In genomic region chr13:85631801-85632200, GRCh38 we compare ENCODE assay signal across 25 cellular contexts.
"Had no signal": no experiment of that assay in that cellular context is flagged by ENCODE, and none has a peak within 500 bp of the region (broad histone marks: within the 10 kb centered on the region; RNA-seq: fewer than 3 reads in every experiment).

No MANE protein-coding gene starts in this region.

- H3K36me3 Mint-ChIP-seq: activated naive CD4-positive, alpha-beta T cell treated with anti-CD3 and anti-CD28 coated beads, Interleukin-2, amount 10 ng/mL, durations not matched to agents 7 days and 5 days; activated naive CD8-positive, alpha-beta T cell treated with anti-CD3 and anti-CD28 coated beads, Interleukin-2, amount 10 ng/mL, durations not matched to agents 7 days and 5 days; memory B cell; neural progenitor cell; stimulated activated effector memory CD8-positive, alpha-beta T cell treated with anti-CD3 and anti-CD28 coated beads, Interleukin-12 subunit alpha, Interleukin-12 subunit beta, amount 100 ng/mL, for 72 hours had no signal

- H3K9ac ChIP-seq: neural progenitor cell had no signal

- H3K4me2 ChIP-seq: neural progenitor cell had no signal

- H3K4me3 Mint-ChIP-seq: activated naive CD4-positive, alpha-beta T cell treated with anti-CD3 and anti-CD28 coated beads, Interleukin-2, amount 10 ng/mL, durations not matched to agents 7 days and 5 days; activated naive CD8-positive, alpha-beta T cell treated with anti-CD3 and anti-CD28 coated beads, Interleukin-2, amount 10 ng/mL, durations not matched to agents 7 days and 5 days; effector memory CD8-positive, alpha-beta T cell; memory B cell; natural killer cell; neural progenitor cell; stimulated activated effector memory CD8-positive, alpha-beta T cell treated with anti-CD3 and anti-CD28 coated beads, Interleukin-12 subunit alpha, Interleukin-12 subunit beta, amount 100 ng/mL, for 72 hours; stimulated activated naive CD8-positive, alpha-beta T cell treated with anti-CD3 and anti-CD28 coated beads, Interleukin-15, Interleukin-2, amounts not matched to agents 100 ng/mL and 50 ng/mL, for 24 hours had no signal

- H3K4me1 ChIP-seq: heart right ventricle, neural progenitor cell, right atrium auricular region had no signal

- H3K9me3 Mint-ChIP-seq: activated naive CD4-positive, alpha-beta T cell treated with anti-CD3 and anti-CD28 coated beads, Interleukin-2, amount 10 ng/mL, durations not matched to agents 7 days and 5 days; activated naive CD8-positive, alpha-beta T cell treated with anti-CD3 and anti-CD28 coated beads, Interleukin-2, amount 10 ng/mL, durations not matched to agents 7 days and 5 days; effector memory CD8-positive, alpha-beta T cell; neural progenitor cell; stimulated activated naive CD8-positive, alpha-beta T cell treated with anti-CD3 and anti-CD28 coated beads, Interleukin-15, Interleukin-2, amounts not matched to agents 100 ng/mL and 50 ng/mL, for 24 hours had no signal

- H3K27me3 ChIP-seq: heart right ventricle, neural progenitor cell, right atrium auricular region had no signal

- FAIRE-seq: astrocyte, endothelial cell of umbilical vein, TTC549, urothelium cell line had no signal

- H3K4me3 ChIP-seq: heart right ventricle, neural progenitor cell, right atrium auricular region, thoracic aorta had no signal

- H3K27me3 Mint-ChIP-seq: activated naive CD4-positive, alpha-beta T cell treated with anti-CD3 and anti-CD28 coated beads, Interleukin-2, amount 10 ng/mL, durations not matched to agents 7 days and 5 days; activated naive CD8-positive, alpha-beta T cell treated with anti-CD3 and anti-CD28 coated beads, Interleukin-2, amount 10 ng/mL, durations not matched to agents 7 days and 5 days; effector memory CD8-positive, alpha-beta T cell; memory B cell; stimulated activated naive CD8-positive, alpha-beta T cell treated with anti-CD3 and anti-CD28 coated beads, Interleukin-15, Interleukin-2, amounts not matched to agents 100 ng/mL and 50 ng/mL, for 24 hours had no signal

- H3K9me3 ChIP-seq: heart right ventricle, right atrium auricular region, thoracic aorta had no signal

- H3K27ac ChIP-seq: heart right ventricle, neural progenitor cell, right atrium auricular region, thoracic aorta, VCaP had no signal

- H3K36me3 ChIP-seq: heart right ventricle, neural progenitor cell, right atrium auricular region, thoracic aorta had no signal

- ATAC-seq: effector memory CD8-positive, alpha-beta T cell; heart right ventricle; natural killer cell; stimulated activated effector memory CD8-positive, alpha-beta T cell treated with anti-CD3 and anti-CD28 coated beads, Interleukin-12 subunit alpha, Interleukin-12 subunit beta, amount 100 ng/mL, for 72 hours had no signal

- DNase-seq: activated CD4-positive, alpha-beta T cell treated with anti-CD3 and anti-CD28 coated beads for 4 hours; activated CD4-positive, alpha-beta T cell treated with anti-CD3 and anti-CD28 coated beads, Interleukin-2, amount 50 U/mL, for 4 hours; activated effector memory CD4-positive, alpha-beta T cell treated with anti-CD3 and anti-CD28 coated beads, Interleukin-2, amount 50 U/mL, for 16 hours; activated naive CD4-positive, alpha-beta T cell treated with anti-CD3 and anti-CD28 coated beads, Interleukin-2, amount 10 ng/mL, durations not matched to agents 7 days and 5 days; activated naive CD8-positive, alpha-beta T cell treated with anti-CD3 and anti-CD28 coated beads, Interleukin-2, amount 10 ng/mL, durations not matched to agents 7 days and 5 days; cortex of kidney; effector memory CD8-positive, alpha-beta T cell; heart right ventricle; natural killer cell; occipital lobe; stimulated activated CD4-positive, alpha-beta T cell treated with anti-CD3 and anti-CD28 coated beads, Interleukin-12 subunit alpha, Interleukin-12 subunit beta, amount 100 ng/mL, for 4 hours; stimulated activated CD4-positive, alpha-beta T cell treated with anti-CD3 and anti-CD28 coated beads, Interleukin-4, amount 100 ng/mL, for 1 hour; T-helper 9 cell; trophoblast cell had no signal

- H3K27ac Mint-ChIP-seq: activated naive CD4-positive, alpha-beta T cell treated with anti-CD3 and anti-CD28 coated beads, Interleukin-2, amount 10 ng/mL, durations not matched to agents 7 days and 5 days; activated naive CD8-positive, alpha-beta T cell treated with anti-CD3 and anti-CD28 coated beads, Interleukin-2, amount 10 ng/mL, durations not matched to agents 7 days and 5 days; effector memory CD8-positive, alpha-beta T cell; memory B cell; natural killer cell; neural progenitor cell; stimulated activated effector memory CD8-positive, alpha-beta T cell treated with anti-CD3 and anti-CD28 coated beads, Interleukin-12 subunit alpha, Interleukin-12 subunit beta, amount 100 ng/mL, for 72 hours; stimulated activated naive CD8-positive, alpha-beta T cell treated with anti-CD3 and anti-CD28 coated beads, Interleukin-15, Interleukin-2, amounts not matched to agents 100 ng/mL and 50 ng/mL, for 24 hours had no signal

- H3K4me1 Mint-ChIP-seq: activated naive CD4-positive, alpha-beta T cell treated with anti-CD3 and anti-CD28 coated beads, Interleukin-2, amount 10 ng/mL, durations not matched to agents 7 days and 5 days; activated naive CD8-positive, alpha-beta T cell treated with anti-CD3 and anti-CD28 coated beads, Interleukin-2, amount 10 ng/mL, durations not matched to agents 7 days and 5 days; memory B cell; natural killer cell; neural progenitor cell; stimulated activated effector memory CD8-positive, alpha-beta T cell treated with anti-CD3 and anti-CD28 coated beads, Interleukin-12 subunit alpha, Interleukin-12 subunit beta, amount 100 ng/mL, for 72 hours had no signal
